In genomic region chr2:104853926-104854506, GRCh38 we compare ENCODE assay signal across 8 cellular contexts. TPM values are rescaled to one million over a fixed set of nuclear protein-coding genes. Genes with fewer than 3 reads are reported as not detected.
DNase-seq lines count a peak whose midpoint lies in the region; ATAC-seq and TF ChIP-seq lines count a peak whose summit lies in the region.

TSS of gene POU3F3 (plus strand) at chr2:104854115. CDS start at chr2:104855511, 1,396 bp downstream.

- no peak for TF ChIP-seq POLR2A in gastrocnemius medialis (IDR thresholded peaks at IDR 0.05)

- CTCF ChIA-PET in activated CD4-positive, alpha-beta T cell treated with anti-CD3 and anti-CD28 coated beads for 36 hours (lab: Charles Lee), result interaction anchor here (0.6 kb wide), 1 partner anchor 548 kb away, joined by 3 read pairs; no protein-coding TSS in a partner anchor

- H3K4me1 Mint-ChIP-seq in activated CD4-positive, alpha-beta T cell treated with anti-CD3 and anti-CD28 coated beads for 36 hours, result peaks cover 36% of the 10 kb centered on the region

- no peaks in the 10 kb centered on the region for H3K36me3 ChIP-seq in iPS DF 6.9 (ENCODE audit: control insufficient read depth, insufficient read depth, low read length)
- H3K36me3 ChIP-seq in gastrocnemius medialis, result no peaks in the 10 kb centered on the region

- H3K4me1 ChIP-seq in iPS DF 6.9 (ENCODE audit: control insufficient read depth, insufficient read depth, low read length) (peaks cover 7% of the 10 kb centered on the region), gastrocnemius medialis (peaks cover 23 to 33% of the 10 kb centered on the region in 2 donors)

- H3K4me3 Mint-ChIP-seq in activated CD4-positive, alpha-beta T cell treated with anti-CD3 and anti-CD28 coated beads for 36 hours, result peak within 1 kb of the TSS; percentile 73

- POLR2A ChIA-PET in activated CD4-positive, alpha-beta T cell treated with anti-CD3 and anti-CD28 coated beads for 36 hours (lab: Charles Lee), result no interaction called here

- in situ Hi-C loops in gastrocnemius medialis (cut with MboI; ENCODE audit: low sequenced_read_pairs in 4 of 4), result no loop called here

- H3K27me3 Mint-ChIP-seq in activated CD4-positive, alpha-beta T cell treated with anti-CD3 and anti-CD28 coated beads for 36 hours, result peaks cover 67% of the 10 kb centered on the region

- H3K27me3 ChIP-seq in iPS DF 6.9 (ENCODE audit: control insufficient read depth, insufficient read depth, low read length) (peaks cover 49% of the 10 kb centered on the region), gastrocnemius medialis (peaks cover 79 to 86% (median 85%) of the 10 kb centered on the region in 3 donors)

- H3K9me3 ChIP-seq in iPS DF 6.9 (ENCODE audit: control insufficient read depth, insufficient read depth, low read length) (no peaks in the 10 kb centered on the region), gastrocnemius medialis (no peaks in the 10 kb centered on the region)

- peak within 1 kb of the TSS; percentile 51; the same call in 1 of the 2 replicates for H3K4me3 ChIP-seq in iPS DF 6.9 (ENCODE audit: low read length)
- peak within 1 kb of the TSS; percentile 46 to 65 (median 47) for H3K4me3 ChIP-seq in gastrocnemius medialis

- DNase-seq in activated CD4-positive, alpha-beta T cell treated with anti-CD3 and anti-CD28 coated beads for 36 hours, result peak; percentile 75
- no peak for DNase-seq in activated CD4-positive, alpha-beta T cell treated with anti-CD3 and anti-CD28 coated beads, Interleukin-2, amount 50 U/mL, for 4 hours
- DNase-seq in NCI-H524 (lab: John Stamatoyannopoulos, UW) (peak; percentile 97 to 99), amygdala (lab: John Stamatoyannopoulos, UW) (peak; percentile 39 to 100 (median 99)), iPS DF 6.9 (ENCODE audit: low read depth, low spot score) (peak; percentile 94), gastrocnemius medialis (peak in 1 of 2 donors; percentile 33), dermis blood vessel endothelial cell (no peak), EL (no peak)

- ATAC-seq in activated CD4-positive, alpha-beta T cell treated with anti-CD3 and anti-CD28 coated beads for 36 hours, result peak; percentile 63
- no peak for ATAC-seq in gastrocnemius medialis

- no peaks in the 10 kb centered on the region for H3K36me3 Mint-ChIP-seq in activated CD4-positive, alpha-beta T cell treated with anti-CD3 and anti-CD28 coated beads for 36 hours (ENCODE audit: low read depth)

- intact Hi-C loops in activated CD4-positive, alpha-beta T cell treated with anti-CD3 and anti-CD28 coated beads for 36 hours (cut with DNase I, micrococcal nuclease), result loop anchor here (1.0 to 10.0 kb wide), 5 partner anchors 13 to 419 kb away; no protein-coding TSS in a partner anchor
- intact Hi-C loops in gastrocnemius medialis (cut with DNase I; ENCODE audit: low total_unique reads), result no loop called here

- no CpG with 5 or more reads among the region's 42 CpGs for WGBS in iPS DF 6.9 (ENCODE audit: insufficient coverage, insufficient read length)

- H3K27ac Mint-ChIP-seq in activated CD4-positive, alpha-beta T cell treated with anti-CD3 and anti-CD28 coated beads for 36 hours, result no peak within 1 kb of the TSS

- H3K9me3 Mint-ChIP-seq in activated CD4-positive, alpha-beta T cell treated with anti-CD3 and anti-CD28 coated beads for 36 hours (ENCODE audit: low read depth), result no peaks in the 10 kb centered on the region

- TF ChIP-seq CTCF in gastrocnemius medialis (IDR thresholded peaks at IDR 0.05 in 4 of 5, conservative IDR thresholded peaks at IDR 0.05 in 1 of 5), result no peak

- H3K27ac ChIP-seq in iPS DF 6.9 (ENCODE audit: low read length) (no peak within 1 kb of the TSS), gastrocnemius medialis (no peak within 1 kb of the TSS)

RNA-seq across cellular contexts. Expression of gene POU3F3, which starts in this region (rescaled TPM):
- total RNA-seq in activated CD4-positive, alpha-beta T cell treated with anti-CD3 and anti-CD28 coated beads for 36 hours, result not detected
- not detected for total RNA-seq in gastrocnemius medialis
- total RNA-seq in dermis blood vessel endothelial cell, result 0.23 and 0.34 TPM in 2 replicates

Comparison
In these comparisons a context has a peak if more than half of its experiments do, and no peak if none do; other contexts are left out.
1. Peak in DNase-seq and ATAC-seq in activated CD4-positive, alpha-beta T cell treated with anti-CD3 and anti-CD28 coated beads for 36 hours; RNA of the gene not detected or under 1 TPM.
2. DNase-seq: peak in NCI-H524 (2 of 2), amygdala (56 of 56) and iPS DF 6.9 (single experiment); none in activated CD4-positive, alpha-beta T cell treated with anti-CD3 and anti-CD28 coated beads, Interleukin-2, amount 50 U/mL, for 4 hours (0 of 2), dermis blood vessel endothelial cell (single experiment) and EL (single experiment).